In the genomic region with DNA sequence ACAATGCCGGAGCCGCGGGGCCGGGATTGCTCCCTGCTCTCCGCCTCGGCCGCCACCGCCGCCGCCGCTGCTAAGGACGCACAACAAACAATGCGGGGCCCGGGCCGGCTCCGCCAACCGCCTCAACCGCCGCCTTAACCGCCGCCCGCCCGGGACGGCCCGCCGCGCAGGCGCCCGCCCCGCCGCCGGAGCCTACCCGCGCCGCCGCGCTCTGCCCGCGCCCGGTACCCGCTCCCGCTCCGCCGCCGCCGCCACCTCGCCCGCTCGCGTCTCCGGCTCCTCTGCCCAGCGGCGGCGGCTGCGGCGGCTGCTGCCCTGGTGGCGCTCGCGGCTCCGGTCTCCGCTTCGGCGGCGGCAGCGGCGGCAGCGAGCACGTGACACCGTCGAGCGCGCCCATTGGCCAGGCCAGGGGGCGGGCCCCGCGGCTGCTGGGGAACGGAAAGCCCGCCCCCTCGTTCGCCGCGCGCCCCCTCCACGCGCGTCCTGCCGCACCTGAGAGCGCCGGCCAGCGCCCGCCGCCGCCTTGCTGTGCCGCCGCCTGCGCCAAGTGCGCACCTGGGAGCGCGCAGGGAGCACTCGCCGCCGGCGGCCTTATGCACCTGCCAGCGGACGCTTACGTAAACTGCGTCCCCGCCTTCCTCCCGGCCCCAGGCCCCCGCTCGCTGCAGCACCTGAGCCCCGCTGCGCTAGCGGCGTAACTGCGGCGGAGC, we compare ENCODE assay signal across 8 cellular contexts. TPM values are rescaled to one million over a fixed set of nuclear protein-coding genes. Genes with fewer than 3 reads are reported as not detected.
DNase-seq lines count a peak whose midpoint lies in the region; ATAC-seq and TF ChIP-seq lines count a peak whose summit lies in the region.

A gene (minus strand): TSS at position 347 of the 710 bp plus-strand sequence. CDS start 84,452 bp downstream, outside the sequence.

- peaks cover 20% of the 10 kb centered on the region for H3K4me1 Mint-ChIP-seq in activated CD4-positive, alpha-beta T cell treated with anti-CD3 and anti-CD28 coated beads, Interleukin-2, amount 10 ng/mL, durations not matched to agents 7 days and 5 days
- peaks cover 18% of the 10 kb centered on the region for H3K4me1 Mint-ChIP-seq in dendritic cell treated with granulocyte-macrophage colony-stimulating factor and Interleukin-4, amounts not matched to agents 40 ng/mL and 50 ng/mL, for 4 days (ENCODE audit: low read depth)

- no peaks in the 10 kb centered on the region for H3K9me3 Mint-ChIP-seq in activated CD4-positive, alpha-beta T cell treated with anti-CD3 and anti-CD28 coated beads, Interleukin-2, amount 10 ng/mL, durations not matched to agents 7 days and 5 days
- no peaks in the 10 kb centered on the region for H3K9me3 Mint-ChIP-seq in dendritic cell treated with granulocyte-macrophage colony-stimulating factor and Interleukin-4, amounts not matched to agents 40 ng/mL and 50 ng/mL, for 4 days

- H4K20me1 ChIP-seq in BLaER1: peaks cover 42% of the 10 kb centered on the region

- H3K36me3 ChIP-seq in BLaER1: no peaks in the 10 kb centered on the region
- no peaks in the 10 kb centered on the region for H3K36me3 ChIP-seq in liver (ENCODE audit: control insufficient read depth in 4 of 4, insufficient read depth in 3 of 4, low read depth in 1 of 4, low read length in 3 of 4)

- ATAC-seq in GM19328 (IDR thresholded peaks at IDR 0.05; ENCODE audit: unreplicated experiment) (peak; percentile 79), HG03469 (IDR thresholded peaks at IDR 0.05; ENCODE audit: unreplicated experiment) (peak; percentile 74)

- CTCF ChIA-PET in activated CD4-positive, alpha-beta T cell treated with anti-CD3 and anti-CD28 coated beads, Interleukin-2, amount 10 ng/mL, durations not matched to agents 7 days and 5 days (lab: Charles Lee): interaction anchor here (0.6 to 1.6 kb wide), 7 partner anchors 8 to 420 kb away, joined by 3 read pairs; no protein-coding TSS in a partner anchor

- H3K4me1 ChIP-seq in BLaER1 (peaks cover 57% of the 10 kb centered on the region), liver (ENCODE audit: control insufficient read depth in 4 of 4, insufficient read depth in 4 of 4, low read length in 3 of 4) (peaks cover 0 to 11% (median 5%) of the 10 kb centered on the region in 4 donors)

- peak within 1 kb of the TSS; percentile 97 for H3K9ac ChIP-seq in BLaER1
- H3K9ac ChIP-seq in liver (ENCODE audit: low read depth in 1 of 2, low read length in 2 of 2): no peak within 1 kb of the TSS

- POLR2A ChIA-PET in activated CD4-positive, alpha-beta T cell treated with anti-CD3 and anti-CD28 coated beads, Interleukin-2, amount 10 ng/mL, durations not matched to agents 7 days and 5 days (lab: Charles Lee): no interaction called here

- peaks cover 4% of the 10 kb centered on the region for H3K27me3 Mint-ChIP-seq in activated CD4-positive, alpha-beta T cell treated with anti-CD3 and anti-CD28 coated beads, Interleukin-2, amount 10 ng/mL, durations not matched to agents 7 days and 5 days
- peaks cover 37% of the 10 kb centered on the region for H3K27me3 Mint-ChIP-seq in dendritic cell treated with granulocyte-macrophage colony-stimulating factor and Interleukin-4, amounts not matched to agents 40 ng/mL and 50 ng/mL, for 4 days

- H3K36me3 Mint-ChIP-seq in activated CD4-positive, alpha-beta T cell treated with anti-CD3 and anti-CD28 coated beads, Interleukin-2, amount 10 ng/mL, durations not matched to agents 7 days and 5 days (ENCODE audit: low read depth): no peaks in the 10 kb centered on the region
- no peaks in the 10 kb centered on the region for H3K36me3 Mint-ChIP-seq in dendritic cell treated with granulocyte-macrophage colony-stimulating factor and Interleukin-4, amounts not matched to agents 40 ng/mL and 50 ng/mL, for 4 days (ENCODE audit: low read depth)

- peak; percentile 42 for DNase-seq in NCI-H524 treated with DMSO at 0.1 percent for 48 hours (lab: John Stamatoyannopoulos, UW)
- peak; percentile 90 for DNase-seq in activated CD4-positive, alpha-beta T cell treated with anti-CD3 and anti-CD28 coated beads, Interleukin-2, amount 10 ng/mL, durations not matched to agents 7 days and 5 days
- peak; percentile 94 for DNase-seq in stimulated activated CD4-positive, alpha-beta T cell treated with anti-CD3 and anti-CD28 coated beads, Interleukin-4, amount 100 ng/mL, for 1 hour

- intact Hi-C loops in dendritic cell treated with granulocyte-macrophage colony-stimulating factor and Interleukin-4, amounts not matched to agents 40 ng/mL and 50 ng/mL, for 4 days (cut with micrococcal nuclease): loop anchor here (5.0 kb wide), 1 partner anchor 69 kb away; no protein-coding TSS in a partner anchor

- H3K27me3 ChIP-seq in BLaER1 (no peaks in the 10 kb centered on the region), liver (ENCODE audit: control insufficient read depth in 4 of 4, insufficient read depth in 4 of 4, low read length in 3 of 4) (no peaks in the 10 kb centered on the region)

- under 1% methylated on average over 116 of the region's 116 CpGs for WGBS in liver

- H3K9me3 ChIP-seq in BLaER1 (no peaks in the 10 kb centered on the region), liver (ENCODE audit: control insufficient read depth in 4 of 4, low read length in 3 of 4) (no peaks in the 10 kb centered on the region)

- peak within 1 kb of the TSS; percentile 73 for H3K4me3 Mint-ChIP-seq in activated CD4-positive, alpha-beta T cell treated with anti-CD3 and anti-CD28 coated beads, Interleukin-2, amount 10 ng/mL, durations not matched to agents 7 days and 5 days
- peak within 1 kb of the TSS; percentile 76 for H3K4me3 Mint-ChIP-seq in dendritic cell treated with granulocyte-macrophage colony-stimulating factor and Interleukin-4, amounts not matched to agents 40 ng/mL and 50 ng/mL, for 4 days

- no peak for TF ChIP-seq CTCF in liver (IDR thresholded peaks at IDR 0.05; ENCODE audit: low read depth, low read length, missing input control)

- H3K4me3 ChIP-seq in BLaER1 (peak within 1 kb of the TSS; percentile 98), liver (ENCODE audit: low read depth in 1 of 3, low read length in 3 of 3) (peak within 1 kb of the TSS; percentile 42 to 95 (median 74))

- H3K27ac Mint-ChIP-seq in activated CD4-positive, alpha-beta T cell treated with anti-CD3 and anti-CD28 coated beads, Interleukin-2, amount 10 ng/mL, durations not matched to agents 7 days and 5 days: peak within 1 kb of the TSS; percentile 83
- no peak within 1 kb of the TSS for H3K27ac Mint-ChIP-seq in dendritic cell treated with granulocyte-macrophage colony-stimulating factor and Interleukin-4, amounts not matched to agents 40 ng/mL and 50 ng/mL, for 4 days

- no peak for TF ChIP-seq RAD21 in liver (IDR thresholded peaks at IDR 0.05)

- H3K4me2 ChIP-seq in BLaER1: peak within 1 kb of the TSS; percentile 95

- H3K27ac ChIP-seq in BLaER1 (peak within 1 kb of the TSS; percentile 98), liver (ENCODE audit: low read depth in 1 of 2, low read length in 2 of 2) (peak within 1 kb of the TSS; percentile 25 to 28)

TF ChIP-seq in liver, 16 proteins besides CTCF, POLR2A, EP300 and RAD21:
- TF ChIP-seq SP1 (IDR thresholded peaks at IDR 0.05): no peak
- TF ChIP-seq EGR1 (IDR thresholded peaks at IDR 0.05; ENCODE audit: low read depth in 2 of 2): peak; percentile 99
- no peak for TF ChIP-seq NR2F2 (IDR thresholded peaks at IDR 0.05)
- TF ChIP-seq, protein P1, sequence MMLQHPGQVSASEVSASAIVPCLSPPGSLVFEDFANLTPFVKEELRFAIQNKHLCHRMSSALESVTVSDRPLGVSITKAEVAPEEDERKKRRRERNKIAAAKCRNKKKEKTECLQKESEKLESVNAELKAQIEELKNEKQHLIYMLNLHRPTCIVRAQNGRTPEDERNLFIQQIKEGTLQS (IDR thresholded peaks at IDR 0.05): no peak
- no peak for TF ChIP-seq HNF4G (IDR thresholded peaks at IDR 0.05)
- no peak for TF ChIP-seq GABPA (IDR thresholded peaks at IDR 0.05 in 1 of 2, conservative IDR thresholded peaks at IDR 0.05 in 1 of 2)
- TF ChIP-seq, protein P2, sequence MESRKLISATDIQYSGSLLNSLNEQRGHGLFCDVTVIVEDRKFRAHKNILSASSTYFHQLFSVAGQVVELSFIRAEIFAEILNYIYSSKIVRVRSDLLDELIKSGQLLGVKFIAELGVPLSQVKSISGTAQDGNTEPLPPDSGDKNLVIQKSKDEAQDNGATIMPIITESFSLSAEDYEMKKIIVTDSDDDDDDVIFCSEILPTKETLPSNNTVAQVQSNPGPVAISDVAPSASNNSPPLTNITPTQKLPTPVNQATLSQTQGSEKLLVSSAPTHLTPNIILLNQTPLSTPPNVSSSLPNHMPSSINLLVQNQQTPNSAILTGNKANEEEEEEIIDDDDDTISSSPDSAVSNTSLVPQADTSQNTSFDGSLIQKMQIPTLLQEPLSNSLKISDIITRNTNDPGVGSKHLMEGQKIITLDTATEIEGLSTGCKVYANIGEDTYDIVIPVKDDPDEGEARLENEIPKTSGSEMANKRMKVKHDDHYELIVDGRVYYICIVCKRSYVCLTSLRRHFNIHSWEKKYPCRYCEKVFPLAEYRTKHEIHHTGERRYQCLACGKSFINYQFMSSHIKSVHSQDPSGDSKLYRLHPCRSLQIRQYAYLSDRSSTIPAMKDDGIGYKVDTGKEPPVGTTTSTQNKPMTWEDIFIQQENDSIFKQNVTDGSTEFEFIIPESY (IDR thresholded peaks at IDR 0.05): no peak
- TF ChIP-seq HNF4A (conservative IDR thresholded peaks at IDR 0.05): no peak
- no peak for TF ChIP-seq YY1 (IDR thresholded peaks at IDR 0.05)
TF ChIP-seq in liver: peak in this region for 1.

RNA-seq across cellular contexts. Expression of the gene that starts here (rescaled TPM):
- 10 to 100 TPM; 16.8 to 20.1 TPM for total RNA-seq in activated CD4-positive, alpha-beta T cell treated with anti-CD3 and anti-CD28 coated beads, Interleukin-2, amount 10 ng/mL, durations not matched to agents 7 days and 5 days
- 10 to 100 TPM in 1 of 2 donors, 1 to 10 TPM in 1; 9.7 to 17.2 TPM for total RNA-seq in liver
- polyA plus RNA-seq in liver: 1 to 10 TPM; 4.3 to 7.3 TPM

Comparison
In these comparisons a context has a peak if more than half of its experiments do, and no peak if none do; other contexts are left out.
1. Peak in every context shown above with its lines: DNase-seq, ATAC-seq, H3K4me3 ChIP-seq and H3K27ac ChIP-seq.
2. DNase-seq: peak in every context shown above with its lines; median percentile 94 in stimulated activated CD4-positive, alpha-beta T cell treated with anti-CD3 and anti-CD28 coated beads, Interleukin-4, amount 100 ng/mL, for 1 hour; 90 in activated CD4-positive, alpha-beta T cell treated with anti-CD3 and anti-CD28 coated beads, Interleukin-2, amount 10 ng/mL, durations not matched to agents 7 days and 5 days; 42 in NCI-H524 treated with DMSO at 0.1 percent for 48 hours.